17 cellular contexts compared by ENCODE assay signal in the genomic region with DNA sequence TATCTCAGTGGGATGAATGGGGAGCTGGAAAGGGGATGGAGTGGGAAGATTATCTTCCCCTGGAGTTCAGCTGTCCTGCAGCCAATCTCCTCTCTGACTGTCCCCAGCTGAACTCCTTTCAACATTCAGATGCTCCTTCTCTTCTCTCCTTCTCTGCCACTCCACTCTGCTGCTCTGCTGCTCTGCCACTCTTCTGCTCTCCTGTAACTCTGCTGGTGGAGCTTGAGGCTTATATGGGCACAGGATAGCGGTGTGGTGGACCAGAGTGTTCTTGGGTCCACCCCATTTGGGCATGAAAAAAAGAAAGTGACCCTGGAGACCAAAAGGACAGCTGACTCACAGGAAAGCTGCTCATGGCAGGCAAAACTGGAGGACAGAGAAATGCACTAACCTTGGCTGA.
"Had no signal": no experiment of that assay in that cellular context is flagged by ENCODE, and none has a peak within 500 bp of the region (broad histone marks: within the 10 kb centered on the region; RNA-seq: fewer than 3 reads in every experiment).

No MANE protein-coding gene starts in this region.

- H3K9me3 Mint-ChIP-seq: immature natural killer cell; memory B cell; stimulated activated naive CD8-positive, alpha-beta T cell treated with anti-CD3 and anti-CD28 coated beads, Interleukin-15, Interleukin-2, amounts not matched to agents 100 ng/mL and 50 ng/mL, for 24 hours had no signal

- H3K27ac ChIP-seq: gastroesophageal sphincter, left lung, lower lobe of right lung, neutrophil, tibial artery, upper lobe of left lung, vagina had no signal

- H3K4me3 ChIP-seq: gastroesophageal sphincter, left lung, lower lobe of right lung, smooth muscle cell, tibial artery, upper lobe of left lung, vagina had no signal

- H3K36me3 Mint-ChIP-seq: memory B cell; naive thymus-derived CD4-positive, alpha-beta T cell had no signal

- H3K4me1 Mint-ChIP-seq: immature natural killer cell; memory B cell; naive thymus-derived CD4-positive, alpha-beta T cell; nephron progenitor cell had no signal

- H3K4me2 ChIP-seq: smooth muscle cell had no signal

- H3K4me3 Mint-ChIP-seq: endodermal cell; immature natural killer cell; memory B cell; naive thymus-derived CD4-positive, alpha-beta T cell; nephron progenitor cell; stimulated activated naive CD8-positive, alpha-beta T cell treated with anti-CD3 and anti-CD28 coated beads, Interleukin-15, Interleukin-2, amounts not matched to agents 100 ng/mL and 50 ng/mL, for 24 hours had no signal

- DNase-seq: effector CD4-positive, alpha-beta T cell; endodermal cell; erythroblast; immature natural killer cell; left lung; lower lobe of right lung; naive thymus-derived CD4-positive, alpha-beta T cell; nephron progenitor cell; stimulated activated CD4-positive, alpha-beta T cell treated with anti-CD3 and anti-CD28 coated beads, Interleukin-2, amount 100 ng/mL, for 48 hours; tibial artery had no signal

- ATAC-seq: gastroesophageal sphincter, left lung had no signal

- H3K27me3 ChIP-seq: upper lobe of left lung, vagina had no signal

- H3K9me3 ChIP-seq: left lung, lower lobe of right lung, neutrophil, tibial artery, vagina had no signal

- H3K27ac Mint-ChIP-seq: endodermal cell; immature natural killer cell; memory B cell; naive thymus-derived CD4-positive, alpha-beta T cell; nephron progenitor cell; stimulated activated naive CD8-positive, alpha-beta T cell treated with anti-CD3 and anti-CD28 coated beads, Interleukin-15, Interleukin-2, amounts not matched to agents 100 ng/mL and 50 ng/mL, for 24 hours had no signal

- H3K4me1 ChIP-seq: gastroesophageal sphincter, left lung, lower lobe of right lung, tibial artery, upper lobe of left lung, vagina had no signal

- H3K36me3 ChIP-seq: gastroesophageal sphincter, left lung, lower lobe of right lung, neutrophil, tibial artery, upper lobe of left lung, vagina had no signal
